1 cellular context compared by ENCODE assay signal in genomic region chr4:148441986-148442829, GRCh38.
TF ChIP-seq lines count a peak whose summit lies in the region.

NR3C2 (minus strand) TSS chr4:148442414.

TF ChIP-seq in GM12878, 131 proteins besides CTCF, POLR2A, EP300 and RAD21 (continued from another document):
- TF ChIP-seq RUNX3 (IDR thresholded peaks at IDR 0.05; ENCODE audit: low read length), result peak; percentile 44
- TF ChIP-seq IKZF2 (IDR thresholded peaks at IDR 0.05), result peak in 1 of 2 experiments; percentile 12; a peak in 1 of 4 replicates
- peak; percentile 91 for TF ChIP-seq RAD51 (IDR thresholded peaks at IDR 0.05)
- TF ChIP-seq SP1 (IDR thresholded peaks at IDR 0.05; ENCODE audit: low read depth, low read length), result peak; percentile 96
- TF ChIP-seq SIN3A (IDR thresholded peaks at IDR 0.05; ENCODE audit: low read depth, low read length), result 0 out of 2 replicates have a peak, but pooled peaks have one; percentile 44
- TF ChIP-seq RELA (IDR thresholded peaks at IDR 0.05; ENCODE audit: borderline replicate concordance, partially characterized antibody), result no peak
- TF ChIP-seq MYB (IDR thresholded peaks at IDR 0.05; ENCODE audit: borderline replicate concordance, low read depth, low read length), result no peak
- no peak for TF ChIP-seq ZBED1 (IDR thresholded peaks at IDR 0.05; ENCODE audit: borderline replicate concordance)
- peak; percentile 89 for TF ChIP-seq POLR2AphosphoS5 (IDR thresholded peaks at IDR 0.05; ENCODE audit: low read length)
- 0 out of 2 replicates have a peak, but pooled peaks have one; percentile 69 for TF ChIP-seq RFX5 (IDR thresholded peaks at IDR 0.05; ENCODE audit: low read depth, low read length)
- TF ChIP-seq SUZ12 (IDR thresholded peaks at IDR 0.05; ENCODE audit: unreplicated experiment), result peak; percentile 33
